Comparison of ENCODE assay signal across 8 cellular contexts in genomic region chr15:68055224-68055705, GRCh38. TPM values are rescaled to one million over a fixed set of nuclear protein-coding genes. Genes with fewer than 3 reads are reported as not detected.
A peak's percentile ranks its signal among the peaks of the same experiment; 100 is the strongest.
DNase-seq lines count a peak whose midpoint lies in the region; ATAC-seq and TF ChIP-seq lines count a peak whose summit lies in the region.

No MANE protein-coding gene starts in this region.

- H3K27me3 ChIP-seq in upper lobe of right lung, result no peaks in the 10 kb centered on the region

- intact Hi-C loops in upper lobe of right lung (cut with DNase I), result no loop called here

- no peaks in the 10 kb centered on the region for H3K9me3 ChIP-seq in upper lobe of right lung

- ATAC-seq in HG03280 (IDR thresholded peaks at IDR 0.05; ENCODE audit: unreplicated experiment) (peak; percentile 32), upper lobe of right lung (peak; percentile 8)

- DNase-seq in NCI-H146 (lab: John Stamatoyannopoulos, UW) (peak; percentile 19), NCI-H146 treated with DMSO at 0.1 percent for 48 hours (lab: John Stamatoyannopoulos, UW; ENCODE audit: unreplicated experiment) (no peak), RPMI8226 (peak; percentile 78), glomerular visceral epithelial cell (ENCODE audit: extremely low spot score) (peak; percentile 66), pons (ENCODE audit: low spot score) (peak; percentile 48), upper lobe of right lung (no peak)
- peak; percentile 73 for DNase-seq in activated naive CD4-positive, alpha-beta T cell treated with Interleukin-2 at 50 U/mL for 16 hours

- H3K27ac ChIP-seq in upper lobe of right lung, result peak overlapping the region; percentile 92

- H3K36me3 ChIP-seq in upper lobe of right lung, result no peaks in the 10 kb centered on the region

- no peak for TF ChIP-seq CTCF in upper lobe of right lung (IDR thresholded peaks at IDR 0.05)

- peaks cover 31% of the 10 kb centered on the region for H3K4me1 ChIP-seq in upper lobe of right lung

- peak overlapping the region; percentile 87 for H3K4me3 ChIP-seq in upper lobe of right lung

RNA-seq across cellular contexts. Expression of gene PIAS1, which starts 1.1 kb away (rescaled TPM):
- total RNA-seq in upper lobe of right lung, result 62.0 TPM

Comparison
In these comparisons a context has a peak if more than half of its experiments do, and no peak if none do; other contexts are left out.
1. DNase-seq: peak in NCI-H146 (single experiment), RPMI8226 (single experiment), activated naive CD4-positive, alpha-beta T cell treated with Interleukin-2 at 50 U/mL for 16 hours (single experiment), glomerular visceral epithelial cell (single experiment) and pons (single experiment); none in NCI-H146 treated with DMSO at 0.1 percent for 48 hours (single experiment) and upper lobe of right lung (single experiment).